Comparison of ENCODE assay signal across 15 cellular contexts in the genomic region with DNA sequence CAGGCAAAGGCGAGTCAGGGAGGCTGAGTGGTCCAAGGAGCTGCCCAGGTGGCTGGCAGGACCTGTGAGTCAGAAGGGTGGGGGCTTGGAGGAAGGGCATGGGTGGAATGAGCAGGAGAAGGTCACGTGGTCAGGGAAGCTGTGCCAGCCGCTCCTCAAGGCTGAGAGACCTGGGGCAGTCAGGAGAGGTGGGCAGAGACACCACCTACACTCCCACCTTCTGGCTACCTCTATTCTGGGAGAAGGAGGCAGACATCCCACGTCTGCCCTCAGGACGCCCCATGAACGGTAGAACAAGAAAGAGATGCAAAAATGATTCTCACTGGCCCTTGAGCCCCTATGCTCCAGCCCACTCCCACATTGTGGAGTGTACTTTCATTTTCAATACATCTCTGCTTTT.
"Had no signal": no experiment of that assay in that cellular context is flagged by ENCODE, and none has a peak within 500 bp of the region (broad histone marks: within the 10 kb centered on the region; RNA-seq: fewer than 3 reads in every experiment).

No MANE protein-coding gene starts in this region.

- H3K4me3 ChIP-seq: dorsolateral prefrontal cortex, thoracic aorta had no signal

- H3K36me3 ChIP-seq: thoracic aorta had no signal

- H3K27me3 ChIP-seq: dorsolateral prefrontal cortex had no signal

- DNase-seq: activated CD4-positive, alpha-beta T cell treated with anti-CD3 and anti-CD28 coated beads, Interleukin-2, amount 50 U/mL, for 48 hours; activated CD8-positive, alpha-beta memory T cell treated with anti-CD3 and anti-CD28 coated beads, Interleukin-2, amount 10 ng/mL, durations not matched to agents 7 days and 5 days; activated effector memory CD4-positive, alpha-beta T cell treated with Interleukin-2 at 50 U/mL for 16 hours; activated T-cell treated with anti-CD3 and anti-CD28 coated beads, Interleukin-2, amount 50 U/mL, for 24 hours; amygdala; dorsolateral prefrontal cortex; head of caudate nucleus; nephron progenitor cell; stimulated activated CD4-positive, alpha-beta T cell treated with anti-CD3 and anti-CD28 coated beads, Interleukin-4, amount 100 ng/mL, for 1 hour; stimulated activated CD8-positive, alpha-beta memory T cell treated with anti-CD3 and anti-CD28 coated beads, Interleukin-4, amount 100 ng/mL, for 48 hours; stimulated activated naive CD8-positive, alpha-beta T cell treated with anti-CD3 and anti-CD28 coated beads, Interleukin-15, Interleukin-2, amounts not matched to agents 100 U/mL and 50 U/mL, for 24 hours; SW 1271 had no signal

- H3K9me3 ChIP-seq: thoracic aorta had no signal

- ATAC-seq: activated CD8-positive, alpha-beta memory T cell treated with anti-CD3 and anti-CD28 coated beads, Interleukin-2, amount 10 ng/mL, durations not matched to agents 7 days and 5 days; esophagus mucosa; left lobe of liver; stimulated activated naive CD8-positive, alpha-beta T cell treated with anti-CD3 and anti-CD28 coated beads, Interleukin-15, Interleukin-2, amounts not matched to agents 100 U/mL and 50 U/mL, for 24 hours had no signal

- H3K27ac ChIP-seq: dorsolateral prefrontal cortex had no signal
